Comparison of ENCODE assay signal across 27 cellular contexts in the genomic region with DNA sequence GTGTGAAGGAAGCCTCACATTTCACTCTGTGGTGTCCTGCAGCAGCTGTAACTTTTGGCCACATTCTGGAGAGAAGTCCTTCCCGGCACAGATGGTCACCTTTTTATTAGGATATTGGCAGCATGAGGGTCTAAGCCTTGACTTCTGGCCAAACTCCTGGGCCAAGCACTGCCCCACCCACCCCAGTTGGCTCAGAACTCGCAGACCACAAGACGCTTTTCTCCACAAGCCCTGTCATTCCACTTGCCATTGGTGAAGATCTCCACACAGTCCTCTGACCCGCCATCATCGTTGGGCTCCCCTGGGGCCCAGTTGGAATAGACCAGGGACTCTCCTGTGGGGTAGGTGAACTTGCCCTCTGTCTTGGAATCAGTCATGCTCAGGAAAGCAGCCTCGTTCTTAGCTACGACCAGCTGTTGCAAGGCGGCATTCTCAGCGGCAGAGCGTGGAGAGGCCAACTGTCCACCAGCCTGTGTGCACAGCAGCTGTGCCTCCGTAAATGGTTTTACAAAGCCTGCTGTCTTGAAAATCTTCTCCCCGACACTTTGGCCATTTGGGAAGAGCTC. TPM values are rescaled to one million over a fixed set of nuclear protein-coding genes. Genes with fewer than 3 reads are reported as not detected.
A peak's percentile ranks its signal among the peaks of the same experiment; 100 is the strongest.
DNase-seq lines count a peak whose midpoint lies in the region; ATAC-seq and TF ChIP-seq lines count a peak whose summit lies in the region.
"Had no signal": no experiment of that assay in that cellular context is flagged by ENCODE, and none has a peak within 500 bp of the region (broad histone marks: within the 10 kb centered on the region; RNA-seq: fewer than 3 reads in every experiment).

No MANE protein-coding gene starts in this region.

- no peaks in the 10 kb centered on the region for H3K9me3 Mint-ChIP-seq in activated CD4-positive, alpha-beta T cell treated with anti-CD3 and anti-CD28 coated beads, Interleukin-2, amount 10 ng/mL, durations not matched to agents 24 days and 14 days
- H3K9me3 Mint-ChIP-seq in type B pancreatic cell (no peaks in the 10 kb centered on the region), nephron progenitor cell (no peaks in the 10 kb centered on the region)
- H3K9me3 Mint-ChIP-seq: naive thymus-derived CD8-positive, alpha-beta T cell had no signal

- ATAC-seq in HG02840 (IDR thresholded peaks at IDR 0.05; ENCODE audit: low FRiP score, unreplicated experiment), result no peak

- DNase-seq in activated CD4-positive, alpha-beta T cell treated with anti-CD3 and anti-CD28 coated beads, Interleukin-2, amount 10 ng/mL, durations not matched to agents 24 days and 14 days, result peak; percentile 45
- no peak for DNase-seq in activated CD4-positive, alpha-beta T cell treated with anti-CD3 and anti-CD28 coated beads for 48 hours
- peak; percentile 72 for DNase-seq in NCI-H82 (lab: John Stamatoyannopoulos, UW)
- peak; percentile 6 for DNase-seq in mucosa of gallbladder (ENCODE audit: low spot score)
- DNase-seq in type B pancreatic cell (ENCODE audit: extremely low spot score, unreplicated experiment), result peak; percentile 51
- no peak for DNase-seq in nephron progenitor cell
- no peak for DNase-seq in C1 segment of cervical spinal cord (lab: John Stamatoyannopoulos, UW)
- DNase-seq: 8988T; activated CD4-positive, alpha-beta T cell treated with anti-CD3 and anti-CD28 coated beads, Interleukin-2, amount 50 U/mL, for 4 hours; activated naive CD4-positive, alpha-beta T cell treated with Interleukin-2 at 50 U/mL for 16 hours; activated T-cell treated with anti-CD3 and anti-CD28 coated beads, Interleukin-2, amount 50 U/mL, for 1 hour; kidney; naive thymus-derived CD8-positive, alpha-beta T cell; NCI-H1417; NCI-H2107; NCI-H526 treated with DMSO at 0.1 percent for 48 hours; RPMI8226; stimulated activated CD4-positive, alpha-beta T cell treated with anti-CD3 and anti-CD28 coated beads, Interleukin-2, amount 100 ng/mL, for 48 hours; stimulated activated naive CD4-positive, alpha-beta T cell treated with Interleukin-2 at 50 U/mL for 16 hours had no signal

- no peaks in the 10 kb centered on the region for H3K36me3 Mint-ChIP-seq in activated CD4-positive, alpha-beta T cell treated with anti-CD3 and anti-CD28 coated beads, Interleukin-2, amount 10 ng/mL, durations not matched to agents 24 days and 14 days (ENCODE audit: low read depth)
- H3K36me3 Mint-ChIP-seq in type B pancreatic cell (no peaks in the 10 kb centered on the region), nephron progenitor cell (ENCODE audit: low read depth) (peaks cover 15% of the 10 kb centered on the region)
- H3K36me3 Mint-ChIP-seq: naive thymus-derived CD8-positive, alpha-beta T cell had no signal

- TF ChIP-seq CTCF in type B pancreatic cell (conservative IDR thresholded peaks at IDR 0.05) (no peak), nephron progenitor cell (IDR thresholded peaks at IDR 0.05) (no peak)

- intact Hi-C loops in activated CD4-positive, alpha-beta T cell treated with anti-CD3 and anti-CD28 coated beads, Interleukin-2, amount 10 ng/mL, durations not matched to agents 24 days and 14 days (cut with micrococcal nuclease), result no loop called here

- H3K4me1 Mint-ChIP-seq in activated CD4-positive, alpha-beta T cell treated with anti-CD3 and anti-CD28 coated beads, Interleukin-2, amount 10 ng/mL, durations not matched to agents 24 days and 14 days, result peaks cover 5% of the 10 kb centered on the region
- H3K4me1 Mint-ChIP-seq in type B pancreatic cell (ENCODE audit: unreplicated experiment) (no peaks in the 10 kb centered on the region), nephron progenitor cell (no peaks in the 10 kb centered on the region)

- peaks cover 7% of the 10 kb centered on the region for H3K27me3 Mint-ChIP-seq in activated CD4-positive, alpha-beta T cell treated with anti-CD3 and anti-CD28 coated beads, Interleukin-2, amount 10 ng/mL, durations not matched to agents 24 days and 14 days
- H3K27me3 Mint-ChIP-seq in type B pancreatic cell (peaks cover 11% of the 10 kb centered on the region), nephron progenitor cell (ENCODE audit: low read depth, poor library complexity) (peaks cover 7% of the 10 kb centered on the region)
- H3K27me3 Mint-ChIP-seq: progenitor cell of endocrine pancreas had no signal

- H3K4me3 Mint-ChIP-seq in activated CD4-positive, alpha-beta T cell treated with anti-CD3 and anti-CD28 coated beads, Interleukin-2, amount 10 ng/mL, durations not matched to agents 24 days and 14 days, result no peak overlapping the region
- H3K4me3 Mint-ChIP-seq in type B pancreatic cell (no peak overlapping the region), nephron progenitor cell (no peak overlapping the region)

- H3K27ac Mint-ChIP-seq in activated CD4-positive, alpha-beta T cell treated with anti-CD3 and anti-CD28 coated beads, Interleukin-2, amount 10 ng/mL, durations not matched to agents 24 days and 14 days, result no peak overlapping the region
- no peak overlapping the region for H3K27ac Mint-ChIP-seq in type B pancreatic cell
- H3K27ac Mint-ChIP-seq in nephron progenitor cell, result no peak overlapping the region
- H3K27ac Mint-ChIP-seq: progenitor cell of endocrine pancreas had no signal

RNA-seq across cellular contexts. Expression of a gene that starts 11.2 kb away (rescaled TPM):
- not detected in 2 replicates for total RNA-seq in activated CD4-positive, alpha-beta T cell treated with anti-CD3 and anti-CD28 coated beads, Interleukin-2, amount 10 ng/mL, durations not matched to agents 24 days and 14 days
- total RNA-seq in mucosa of gallbladder (0.52 TPM), type B pancreatic cell (ENCODE audit: low replicate concordance) (0.24 and 0.38 TPM in 2 replicates)
- total RNA-seq: fibroblast of lung; G401; H4; lung microvascular endothelial cell; M059J; naive thymus-derived CD8-positive, alpha-beta T cell; T-helper 2 cell treated with Interferon-gamma antibody and Interleukin-4, amounts not matched to agents 100 ng/mL and 5 ng/mL, for 36 hours had no signal

Comparison
In these comparisons a context has a peak if more than half of its experiments do, and no peak if none do; other contexts are left out.
1. DNase-seq: peak in activated CD4-positive, alpha-beta T cell treated with anti-CD3 and anti-CD28 coated beads, Interleukin-2, amount 10 ng/mL, durations not matched to agents 24 days and 14 days (single experiment), NCI-H82 (single experiment), mucosa of gallbladder (single experiment) and type B pancreatic cell (single experiment); none in activated CD4-positive, alpha-beta T cell treated with anti-CD3 and anti-CD28 coated beads for 48 hours (single experiment), nephron progenitor cell (single experiment) and C1 segment of cervical spinal cord (0 of 14).